Comparison of ENCODE assay signal across 14 cellular contexts in genomic region chr12:105334568-105334967, GRCh38. TPM values are rescaled to one million over a fixed set of nuclear protein-coding genes. Genes with fewer than 3 reads are reported as not detected.
DNase-seq lines count a peak whose midpoint lies in the region; ATAC-seq and TF ChIP-seq lines count a peak whose summit lies in the region.
"Had no signal": no experiment of that assay in that cellular context is flagged by ENCODE, and none has a peak within 500 bp of the region (broad histone marks: within the 10 kb centered on the region; RNA-seq: fewer than 3 reads in every experiment).

No MANE protein-coding gene starts in this region.

- ATAC-seq in activated naive CD8-positive, alpha-beta T cell treated with anti-CD3 and anti-CD28 coated beads, Interleukin-2, amount 10 ng/mL, durations not matched to agents 7 days and 5 days (ENCODE audit: low read depth), result no peak
- no peak for ATAC-seq in activated naive CD8-positive, alpha-beta T cell treated with anti-CD3 and anti-CD28 coated beads, Interleukin-2, amount 50 U/mL, for 24 hours
- ATAC-seq in CD4-positive, alpha-beta T cell (ENCODE audit: poor library complexity), result no peak
- ATAC-seq: gastroesophageal sphincter, left lobe of liver, upper lobe of right lung had no signal

- H3K4me1 ChIP-seq in tibial artery, result peaks cover 0 to 88% (median 47%) of the 10 kb centered on the region in 4 donors

- H3K36me3 Mint-ChIP-seq in activated naive CD8-positive, alpha-beta T cell treated with anti-CD3 and anti-CD28 coated beads, Interleukin-2, amount 10 ng/mL, durations not matched to agents 7 days and 5 days, result peaks cover 60% of the 10 kb centered on the region
- peaks cover 3% of the 10 kb centered on the region for H3K36me3 Mint-ChIP-seq in activated naive CD8-positive, alpha-beta T cell treated with anti-CD3 and anti-CD28 coated beads, Interleukin-2, amount 50 U/mL, for 24 hours (ENCODE audit: low read depth)
- peaks cover 67% of the 10 kb centered on the region for H3K36me3 Mint-ChIP-seq in activated T-helper 2 cell treated with anti-CD3 and anti-CD28 coated beads, Interferon-gamma antibody, Interleukin-2, Interleukin-4, amounts not matched to agents 10 μg/mL and 5 μg/mL and 100 μg/mL, durations not matched to agents 14 hours and 24 hours and 36 hours (ENCODE audit: low read depth)
- peaks cover 5% of the 10 kb centered on the region for H3K36me3 Mint-ChIP-seq in CD4-positive, alpha-beta T cell (ENCODE audit: low read depth)

- POLR2A ChIA-PET in activated naive CD8-positive, alpha-beta T cell treated with anti-CD3 and anti-CD28 coated beads, Interleukin-2, amount 10 ng/mL, durations not matched to agents 7 days and 5 days (lab: Charles Lee), result no interaction called here
- POLR2A ChIA-PET in CD4-positive, alpha-beta T cell (lab: Charles Lee), result no interaction called here

- intact Hi-C loops in activated T-helper 2 cell treated with anti-CD3 and anti-CD28 coated beads, Interferon-gamma antibody, Interleukin-2, Interleukin-4, amounts not matched to agents 10 μg/mL and 5 μg/mL and 100 μg/mL, durations not matched to agents 14 hours and 24 hours and 36 hours (cut with micrococcal nuclease), result loop anchor here (5.0 to 10.0 kb wide), 2 partner anchors 227 to 650 kb away; partner anchors contain the start of gene WASHC4
- intact Hi-C loops in tibial artery (cut with DNase I; ENCODE audit: low total_unique reads), result no loop called here
- intact Hi-C loops in CD4-positive, alpha-beta T cell (cut with DNase I, micrococcal nuclease), result loop anchor here in 1 of 2 experiments (5.0 kb wide), 1 partner anchor 227 kb away; the partner anchor contains the start of gene WASHC4

- peak overlapping the region; percentile 64 for H3K4me3 Mint-ChIP-seq in activated naive CD8-positive, alpha-beta T cell treated with anti-CD3 and anti-CD28 coated beads, Interleukin-2, amount 10 ng/mL, durations not matched to agents 7 days and 5 days
- H3K4me3 Mint-ChIP-seq in activated naive CD8-positive, alpha-beta T cell treated with anti-CD3 and anti-CD28 coated beads, Interleukin-2, amount 50 U/mL, for 24 hours, result no peak overlapping the region
- peak overlapping the region; percentile 54 for H3K4me3 Mint-ChIP-seq in activated T-helper 2 cell treated with anti-CD3 and anti-CD28 coated beads, Interferon-gamma antibody, Interleukin-2, Interleukin-4, amounts not matched to agents 10 μg/mL and 5 μg/mL and 100 μg/mL, durations not matched to agents 14 hours and 24 hours and 36 hours (ENCODE audit: low read depth)
- H3K4me3 Mint-ChIP-seq in CD4-positive, alpha-beta T cell, result no peak overlapping the region

- peak overlapping the region; percentile 57 to 85 for H3K27ac ChIP-seq in tibial artery
- no peak overlapping the region for H3K27ac ChIP-seq in CD4-positive, alpha-beta T cell (ENCODE audit: low read depth, low read length)
- H3K27ac ChIP-seq: gastroesophageal sphincter, upper lobe of right lung had no signal

- no peaks in the 10 kb centered on the region for H3K27me3 ChIP-seq in tibial artery
- H3K27me3 ChIP-seq in CD4-positive, alpha-beta T cell (ENCODE audit: control insufficient read depth, insufficient read depth, low read length), result no peaks in the 10 kb centered on the region
- H3K27me3 ChIP-seq: upper lobe of right lung had no signal

- no peak overlapping the region for H3K27ac Mint-ChIP-seq in activated naive CD8-positive, alpha-beta T cell treated with anti-CD3 and anti-CD28 coated beads, Interleukin-2, amount 10 ng/mL, durations not matched to agents 7 days and 5 days
- H3K27ac Mint-ChIP-seq in activated naive CD8-positive, alpha-beta T cell treated with anti-CD3 and anti-CD28 coated beads, Interleukin-2, amount 50 U/mL, for 24 hours, result no peak overlapping the region
- H3K27ac Mint-ChIP-seq in activated T-helper 2 cell treated with anti-CD3 and anti-CD28 coated beads, Interferon-gamma antibody, Interleukin-2, Interleukin-4, amounts not matched to agents 10 μg/mL and 5 μg/mL and 100 μg/mL, durations not matched to agents 14 hours and 24 hours and 36 hours, result peak overlapping the region; percentile 50
- H3K27ac Mint-ChIP-seq in CD4-positive, alpha-beta T cell, result no peak overlapping the region

- no peaks in the 10 kb centered on the region for H3K36me3 ChIP-seq in tibial artery
- H3K36me3 ChIP-seq: gastroesophageal sphincter, upper lobe of right lung had no signal

- H3K9me3 Mint-ChIP-seq in activated naive CD8-positive, alpha-beta T cell treated with anti-CD3 and anti-CD28 coated beads, Interleukin-2, amount 10 ng/mL, durations not matched to agents 7 days and 5 days, result peaks cover 7% of the 10 kb centered on the region
- no peaks in the 10 kb centered on the region for H3K9me3 Mint-ChIP-seq in activated naive CD8-positive, alpha-beta T cell treated with anti-CD3 and anti-CD28 coated beads, Interleukin-2, amount 50 U/mL, for 24 hours
- peaks cover 3% of the 10 kb centered on the region for H3K9me3 Mint-ChIP-seq in activated T-helper 2 cell treated with anti-CD3 and anti-CD28 coated beads, Interferon-gamma antibody, Interleukin-2, Interleukin-4, amounts not matched to agents 10 μg/mL and 5 μg/mL and 100 μg/mL, durations not matched to agents 14 hours and 24 hours and 36 hours
- no peaks in the 10 kb centered on the region for H3K9me3 Mint-ChIP-seq in CD4-positive, alpha-beta T cell

- peaks cover 59% of the 10 kb centered on the region for H3K4me1 Mint-ChIP-seq in activated naive CD8-positive, alpha-beta T cell treated with anti-CD3 and anti-CD28 coated beads, Interleukin-2, amount 10 ng/mL, durations not matched to agents 7 days and 5 days
- peaks cover 42% of the 10 kb centered on the region for H3K4me1 Mint-ChIP-seq in activated naive CD8-positive, alpha-beta T cell treated with anti-CD3 and anti-CD28 coated beads, Interleukin-2, amount 50 U/mL, for 24 hours
- H3K4me1 Mint-ChIP-seq in activated T-helper 2 cell treated with anti-CD3 and anti-CD28 coated beads, Interferon-gamma antibody, Interleukin-2, Interleukin-4, amounts not matched to agents 10 μg/mL and 5 μg/mL and 100 μg/mL, durations not matched to agents 14 hours and 24 hours and 36 hours (ENCODE audit: low read depth), result peaks cover 62% of the 10 kb centered on the region
- H3K4me1 Mint-ChIP-seq in CD4-positive, alpha-beta T cell (ENCODE audit: low read depth), result peaks cover 49% of the 10 kb centered on the region

- TF ChIP-seq CTCF in tibial artery (IDR thresholded peaks at IDR 0.05), result no peak
- TF ChIP-seq CTCF in CD4-positive, alpha-beta T cell (IDR thresholded peaks at IDR 0.05), result no peak

- H3K9me3 ChIP-seq in tibial artery, result no peaks in the 10 kb centered on the region
- no peaks in the 10 kb centered on the region for H3K9me3 ChIP-seq in CD4-positive, alpha-beta T cell (ENCODE audit: control insufficient read depth, low read length)
- H3K9me3 ChIP-seq: gastroesophageal sphincter, upper lobe of right lung had no signal

- peak overlapping the region; percentile 21 to 27 for H3K4me3 ChIP-seq in tibial artery
- H3K4me3 ChIP-seq: gastroesophageal sphincter, upper lobe of right lung had no signal

- DNase-seq in activated naive CD8-positive, alpha-beta T cell treated with anti-CD3 and anti-CD28 coated beads, Interleukin-2, amount 10 ng/mL, durations not matched to agents 7 days and 5 days, result no peak
- DNase-seq in activated naive CD8-positive, alpha-beta T cell treated with anti-CD3 and anti-CD28 coated beads, Interleukin-2, amount 50 U/mL, for 24 hours, result no peak
- DNase-seq in activated T-helper 2 cell treated with anti-CD3 and anti-CD28 coated beads, Interferon-gamma antibody, Interleukin-2, Interleukin-4, amounts not matched to agents 10 μg/mL and 5 μg/mL and 100 μg/mL, durations not matched to agents 14 hours and 24 hours and 36 hours (ENCODE audit: low spot score), result no peak
- peak; percentile 51 for DNase-seq in fibroblast of peridontal ligament (ENCODE audit: extremely low read depth)
- no peak for DNase-seq in tibial artery
- no peak for DNase-seq in OCI-M1 (lab: John Stamatoyannopoulos, UW)
- DNase-seq in stimulated activated naive CD4-positive, alpha-beta T cell (lab: John Stamatoyannopoulos, UW), result no peak
- no peak for DNase-seq in CD4-positive, alpha-beta T cell
- DNase-seq: activated CD4-positive, alpha-beta T cell treated with anti-CD3 and anti-CD28 coated beads, Interleukin-2, amount 50 U/mL, for 48 hours; activated naive CD4-positive, alpha-beta T cell treated with Interleukin-2 at 50 U/mL for 16 hours; NCI-H2171; upper lobe of right lung had no signal

- CTCF ChIA-PET in CD4-positive, alpha-beta T cell (lab: Charles Lee), result interaction anchor here (1.5 kb wide), 1 partner anchor 13 kb away, joined by 3 read pairs; no protein-coding TSS in a partner anchor

- H3K27me3 Mint-ChIP-seq in activated naive CD8-positive, alpha-beta T cell treated with anti-CD3 and anti-CD28 coated beads, Interleukin-2, amount 10 ng/mL, durations not matched to agents 7 days and 5 days, result no peaks in the 10 kb centered on the region
- no peaks in the 10 kb centered on the region for H3K27me3 Mint-ChIP-seq in activated naive CD8-positive, alpha-beta T cell treated with anti-CD3 and anti-CD28 coated beads, Interleukin-2, amount 50 U/mL, for 24 hours
- H3K27me3 Mint-ChIP-seq in activated T-helper 2 cell treated with anti-CD3 and anti-CD28 coated beads, Interferon-gamma antibody, Interleukin-2, Interleukin-4, amounts not matched to agents 10 μg/mL and 5 μg/mL and 100 μg/mL, durations not matched to agents 14 hours and 24 hours and 36 hours (ENCODE audit: low read depth), result no peaks in the 10 kb centered on the region
- no peaks in the 10 kb centered on the region for H3K27me3 Mint-ChIP-seq in CD4-positive, alpha-beta T cell

RNA-seq across cellular contexts. Expression of gene C12orf75, which starts 4.1 kb away (rescaled TPM):
- total RNA-seq in activated naive CD8-positive, alpha-beta T cell treated with anti-CD3 and anti-CD28 coated beads, Interleukin-2, amount 10 ng/mL, durations not matched to agents 7 days and 5 days, result 100 to 1,000 TPM; 167 to 172 TPM
- total RNA-seq in activated T-helper 2 cell treated with anti-CD3 and anti-CD28 coated beads, Interferon-gamma antibody, Interleukin-2, Interleukin-4, amounts not matched to agents 10 μg/mL and 5 μg/mL and 100 μg/mL, durations not matched to agents 14 hours and 24 hours and 36 hours, result 246 and 252 TPM in 2 replicates
- total RNA-seq in CD4-positive, alpha-beta T cell, result 10 to 100 TPM; 16.7 to 17.0 TPM

Comparison
In these comparisons a context has a peak if more than half of its experiments do, and no peak if none do; other contexts are left out.
1. H3K4me3 Mint-ChIP-seq: peak in activated naive CD8-positive, alpha-beta T cell treated with anti-CD3 and anti-CD28 coated beads, Interleukin-2, amount 10 ng/mL, durations not matched to agents 7 days and 5 days (single experiment) and activated T-helper 2 cell treated with anti-CD3 and anti-CD28 coated beads, Interferon-gamma antibody, Interleukin-2, Interleukin-4, amounts not matched to agents 10 μg/mL and 5 μg/mL and 100 μg/mL, durations not matched to agents 14 hours and 24 hours and 36 hours (single experiment); none in activated naive CD8-positive, alpha-beta T cell treated with anti-CD3 and anti-CD28 coated beads, Interleukin-2, amount 50 U/mL, for 24 hours (single experiment) and CD4-positive, alpha-beta T cell (single experiment).
2. RNA of gene C12orf75, which starts 4.1 kb away (total RNA-seq): 246 to 252 TPM in activated T-helper 2 cell treated with anti-CD3 and anti-CD28 coated beads, Interferon-gamma antibody, Interleukin-2, Interleukin-4, amounts not matched to agents 10 μg/mL and 5 μg/mL and 100 μg/mL, durations not matched to agents 14 hours and 24 hours and 36 hours and 167 to 172 TPM in activated naive CD8-positive, alpha-beta T cell treated with anti-CD3 and anti-CD28 coated beads, Interleukin-2, amount 10 ng/mL, durations not matched to agents 7 days and 5 days; 16.7 to 17.0 TPM in CD4-positive, alpha-beta T cell; every median in the first group is over 4 times any median in the second.